ENCODE assay signal across 23 cellular contexts in the genomic region with DNA sequence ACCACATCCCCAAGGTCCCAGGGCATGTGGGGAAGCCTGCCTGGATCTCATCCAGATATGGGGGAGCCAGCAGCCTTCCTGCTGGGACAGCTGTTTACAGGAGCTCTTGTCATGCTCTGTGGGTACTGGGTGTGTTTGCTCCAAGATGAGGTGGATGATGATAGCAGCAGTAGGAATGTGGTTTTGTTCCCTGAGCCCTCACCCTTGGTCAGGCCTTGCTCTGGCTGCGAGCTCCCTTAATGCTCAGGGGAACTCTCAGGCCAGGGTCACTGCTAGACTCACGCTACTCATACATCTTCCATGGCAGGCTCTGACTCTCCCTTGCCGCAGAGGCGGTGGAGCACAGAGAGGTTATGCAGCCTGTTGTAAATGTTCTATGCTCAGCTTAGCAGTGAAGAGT.
DNase-seq lines count a peak whose midpoint lies in the region; ATAC-seq and TF ChIP-seq lines count a peak whose summit lies in the region.
"Had no signal": no experiment of that assay in that cellular context is flagged by ENCODE, and none has a peak within 500 bp of the region (broad histone marks: within the 10 kb centered on the region; RNA-seq: fewer than 3 reads in every experiment).

No MANE protein-coding gene starts in this region.

- H3K9me3 ChIP-seq in SK-N-MC (ENCODE audit: low read depth, low read length) = no peaks in the 10 kb centered on the region
- H3K9me3 ChIP-seq: vagina had no signal

- peak; percentile 75 for DNase-seq in GOT3 (lab: John Stamatoyannopoulos, UW)
- DNase-seq in SK-N-MC (ENCODE audit: low read depth, low spot score) = no peak
- peak; percentile 6 for DNase-seq in fibroblast of pulmonary artery (ENCODE audit: low read depth)
- DNase-seq in skeletal muscle cell (ENCODE audit: low read depth) = peak; percentile 54
- no peak for DNase-seq in posterior cingulate gyrus
- no peak for DNase-seq in cerebellar cortex (ENCODE audit: low spot score)
- DNase-seq: activated CD4-positive, alpha-beta T cell treated with anti-CD3 and anti-CD28 coated beads, Interleukin-2, amount 50 U/mL, for 4 hours; amygdala; CD8-positive, alpha-beta memory T cell; DMS79; effector CD8-positive, alpha-beta T cell; foreskin fibroblast; left cardiac atrium; NCI-H2029 treated with DMSO at 0.1 percent for 48 hours; NCI-H446 treated with DMSO at 0.1 percent for 48 hours; SHP77 treated with DMSO at 0.1 percent for 48 hours; substantia nigra; T-helper 1 cell had no signal

- intact Hi-C loops in posterior cingulate gyrus (cut with DNase I) = no loop called here

- no peak overlapping the region for H3K9ac ChIP-seq in SK-N-MC (ENCODE audit: insufficient read length)

- no peak overlapping the region for H3K4me3 ChIP-seq in SK-N-MC
- H3K4me3 ChIP-seq in fibroblast of pulmonary artery (replicated peaks; ENCODE audit: low read depth, low read length) = no peak overlapping the region
- H3K4me3 ChIP-seq in skeletal muscle cell (ENCODE audit: low read depth, low read length) = no peak overlapping the region
- H3K4me3 ChIP-seq: K562, vagina had no signal

- no peak for TF ChIP-seq CTCF in fibroblast of pulmonary artery (IDR thresholded peaks at IDR 0.05; ENCODE audit: low read length, missing control alignments)

- H3K27ac ChIP-seq in SK-N-MC = peak overlapping the region; percentile 65; the same call in 1 of the 2 replicates
- H3K27ac ChIP-seq: vagina, VCaP had no signal

- no peaks in the 10 kb centered on the region for H3K36me3 ChIP-seq in SK-N-MC (ENCODE audit: insufficient read depth, low read length)
- H3K36me3 ChIP-seq: vagina had no signal

- ATAC-seq in HG02981 (IDR thresholded peaks at IDR 0.05; ENCODE audit: unreplicated experiment) (no peak), HG02885 (IDR thresholded peaks at IDR 0.05; ENCODE audit: poor library complexity, unreplicated experiment) (no peak)
- ATAC-seq: K562, left cardiac atrium had no signal

Comparison
In these comparisons a context has a peak if more than half of its experiments do, and no peak if none do; other contexts are left out.
1. DNase-seq: peak in GOT3 (single experiment), fibroblast of pulmonary artery (single experiment) and skeletal muscle cell (single experiment); none in SK-N-MC (single experiment), posterior cingulate gyrus (0 of 10) and cerebellar cortex (single experiment).